Comparison of ENCODE assay signal across 1 cellular context in genomic region chr11:809287-810039, GRCh38.
A peak's percentile ranks its signal among the peaks of the same experiment; 100 is the strongest.
TF ChIP-seq lines count a peak whose summit lies in the region.

TSS of gene RPLP2 (plus strand) at chr11:809967. CDS start at chr11:810235, 268 bp downstream.

TF ChIP-seq in A549, 52 proteins besides CTCF, POLR2A, EP300 and RAD21 (continued from another document):
- TF ChIP-seq PBX3 (IDR thresholded peaks at IDR 0.05), result 0 out of 2 replicates have a peak, but pooled peaks have one; percentile 24
- TF ChIP-seq POLR2AphosphoS2 (conservative IDR thresholded peaks at IDR 0.05; ENCODE audit: low read length), result no peak
- peak; percentile 92 for TF ChIP-seq PHF8 (IDR thresholded peaks at IDR 0.05; ENCODE audit: borderline replicate concordance, low read depth)
- 0 out of 2 replicates have a peak, but pooled peaks have one; percentile 59 for TF ChIP-seq ATOH8 (CRISPR knock-in tag; IDR thresholded peaks at IDR 0.05; ENCODE audit: low read depth)
- no peak for TF ChIP-seq CEBPB (IDR thresholded peaks at IDR 0.05)
- TF ChIP-seq RNF2 (IDR thresholded peaks at IDR 0.05; ENCODE audit: borderline replicate concordance, low read depth), result no peak
- no peak for TF ChIP-seq HMGXB4 (CRISPR knock-in tag; IDR thresholded peaks at IDR 0.05; ENCODE audit: borderline replicate concordance)
- no peak for TF ChIP-seq ZNF302 (CRISPR knock-in tag; IDR thresholded peaks at IDR 0.05)
- no peak for TF ChIP-seq SMC3 (IDR thresholded peaks at IDR 0.05)
- no peak for TF ChIP-seq HDAC2 (IDR thresholded peaks at IDR 0.05)
- TF ChIP-seq FOSB (CRISPR knock-in tag; IDR thresholded peaks at IDR 0.05), result no peak
- TF ChIP-seq RFX5 (IDR thresholded peaks at IDR 0.05), result peak; percentile 73
- TF ChIP-seq FOSL2 (IDR thresholded peaks at IDR 0.05), result no peak
- TF ChIP-seq FOSL2 (CRISPR knock-in tag; IDR thresholded peaks at IDR 0.05), result peak; percentile 42
- TF ChIP-seq TFCP2L1 (CRISPR knock-in tag; IDR thresholded peaks at IDR 0.05), result no peak; the same call in 1 of the 2 replicates
- TF ChIP-seq TP53 (CRISPR knock-in tag; IDR thresholded peaks at IDR 0.05), result no peak
- no peak for TF ChIP-seq SREBF2 (IDR thresholded peaks at IDR 0.05)
- TF ChIP-seq CHD4 (IDR thresholded peaks at IDR 0.05; ENCODE audit: borderline replicate concordance), result no peak
- TF ChIP-seq HOXB5 (CRISPR knock-in tag; IDR thresholded peaks at IDR 0.05), result 0 out of 2 replicates have a peak, but pooled peaks have one; percentile 33
- TF ChIP-seq EHF (CRISPR knock-in tag; IDR thresholded peaks at IDR 0.05), result 0 out of 2 replicates have a peak, but pooled peaks have one; percentile 64
- no peak for TF ChIP-seq KDM1A (IDR thresholded peaks at IDR 0.05; ENCODE audit: low read depth)
- no peak for TF ChIP-seq FOXS1 (CRISPR knock-in tag; IDR thresholded peaks at IDR 0.05)
- TF ChIP-seq BCL3 (IDR thresholded peaks at IDR 0.05), result no peak; the same call in 2 of the 3 replicates
- TF ChIP-seq ESRRA (IDR thresholded peaks at IDR 0.05; ENCODE audit: borderline replicate concordance, low read length), result no peak
TF ChIP-seq in A549: peak in this region for 15.
